ENCODE assay signal across 21 cellular contexts in the genomic region with DNA sequence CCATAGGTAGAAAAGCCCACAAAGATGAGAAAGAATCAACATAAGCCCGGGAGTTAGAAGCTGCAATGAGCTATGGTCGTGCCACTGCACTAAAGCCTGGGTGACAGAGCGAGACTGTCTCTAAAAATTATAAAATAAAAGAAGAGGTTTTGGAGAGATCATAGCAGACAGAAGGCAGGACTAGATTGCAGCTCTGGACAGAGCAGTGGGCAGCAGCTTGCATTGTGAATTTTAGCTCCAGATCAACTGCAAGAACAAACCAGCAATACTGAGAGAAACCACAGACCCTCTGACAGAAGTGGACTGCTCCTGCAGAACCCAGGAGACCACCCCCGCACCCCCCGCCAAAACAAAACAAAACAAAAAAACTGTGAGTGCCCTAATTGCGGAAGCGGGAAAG. TPM values are rescaled to one million over a fixed set of nuclear protein-coding genes. Genes with fewer than 3 reads are reported as not detected.
"Had no signal": no experiment of that assay in that cellular context is flagged by ENCODE, and none has a peak within 500 bp of the region (broad histone marks: within the 10 kb centered on the region; RNA-seq: fewer than 3 reads in every experiment).

No MANE protein-coding gene starts in this region.

- H3K9me3 Mint-ChIP-seq: activated CD4-positive, alpha-beta memory T cell treated with anti-CD3 and anti-CD28 coated beads, Interleukin-2, amount 10 ng/mL, durations not matched to agents 7 days and 5 days; activated naive CD8-positive, alpha-beta T cell treated with anti-CD3 and anti-CD28 coated beads for 36 hours; activated T-helper 17 cell treated with anti-CD3 and anti-CD28 coated beads, Interleukin-2, amount 50 U/mL, for 72 hours; natural killer cell treated with Interleukin-12 subunit alpha and Interleukin-12 subunit beta and Interleukin-15 and Interleukin-18, amount 100 ng/mL, for 72 hours had no signal

- H3K36me3 Mint-ChIP-seq: activated CD8-positive, alpha-beta memory T cell treated with anti-CD3 and anti-CD28 coated beads, Interleukin-2, amount 10 ng/mL, durations not matched to agents 7 days and 5 days; activated naive CD8-positive, alpha-beta T cell treated with anti-CD3 and anti-CD28 coated beads for 36 hours; natural killer cell treated with Interleukin-12 subunit alpha and Interleukin-12 subunit beta and Interleukin-15 and Interleukin-18, amount 100 ng/mL, for 72 hours had no signal

- H3K4me3 Mint-ChIP-seq: activated CD4-positive, alpha-beta memory T cell treated with anti-CD3 and anti-CD28 coated beads, Interleukin-2, amount 10 ng/mL, durations not matched to agents 7 days and 5 days; activated CD8-positive, alpha-beta memory T cell treated with anti-CD3 and anti-CD28 coated beads, Interleukin-2, amount 10 ng/mL, durations not matched to agents 7 days and 5 days; activated naive CD8-positive, alpha-beta T cell treated with anti-CD3 and anti-CD28 coated beads for 36 hours; activated T-helper 17 cell treated with anti-CD3 and anti-CD28 coated beads, Interleukin-2, amount 50 U/mL, for 72 hours; natural killer cell treated with Interleukin-12 subunit alpha and Interleukin-12 subunit beta and Interleukin-15 and Interleukin-18, amount 100 ng/mL, for 72 hours had no signal

- DNase-seq: activated CD4-positive, alpha-beta memory T cell treated with anti-CD3 and anti-CD28 coated beads, Interleukin-2, amount 10 ng/mL, durations not matched to agents 7 days and 5 days; activated CD4-positive, alpha-beta T cell treated with anti-CD3 and anti-CD28 coated beads for 48 hours; activated CD4-positive, CD25-positive, alpha-beta regulatory T cell; activated CD8-positive, alpha-beta memory T cell treated with anti-CD3 and anti-CD28 coated beads, Interleukin-2, amount 10 ng/mL, durations not matched to agents 7 days and 5 days; activated naive CD4-positive, alpha-beta T cell; activated naive CD8-positive, alpha-beta T cell treated with anti-CD3 and anti-CD28 coated beads for 36 hours; amniotic stem cell; effector CD4-positive, alpha-beta T cell; gastrocnemius medialis; head of caudate nucleus; lower lobe of right lung; occipital lobe; psoas muscle; right cardiac atrium; stimulated activated CD4-positive, alpha-beta T cell treated with anti-CD3 and anti-CD28 coated beads, Interleukin-2, amount 100 ng/mL, for 24 hours; stimulated activated naive CD4-positive, alpha-beta T cell treated with Interleukin-2 at 50 U/mL for 16 hours; substantia nigra had no signal

- H3K4me3 ChIP-seq: gastrocnemius medialis, lower lobe of right lung, psoas muscle, tibial nerve had no signal

- H3K9me3 ChIP-seq: gastrocnemius medialis, lower lobe of right lung, psoas muscle, tibial nerve had no signal

- H3K27ac Mint-ChIP-seq: activated CD4-positive, alpha-beta memory T cell treated with anti-CD3 and anti-CD28 coated beads, Interleukin-2, amount 10 ng/mL, durations not matched to agents 7 days and 5 days; activated CD8-positive, alpha-beta memory T cell treated with anti-CD3 and anti-CD28 coated beads, Interleukin-2, amount 10 ng/mL, durations not matched to agents 7 days and 5 days; activated naive CD8-positive, alpha-beta T cell treated with anti-CD3 and anti-CD28 coated beads for 36 hours; activated T-helper 17 cell treated with anti-CD3 and anti-CD28 coated beads, Interleukin-2, amount 50 U/mL, for 72 hours; natural killer cell treated with Interleukin-12 subunit alpha and Interleukin-12 subunit beta and Interleukin-15 and Interleukin-18, amount 100 ng/mL, for 72 hours had no signal

- H3K27ac ChIP-seq: gastrocnemius medialis, lower lobe of right lung, psoas muscle, tibial nerve had no signal

- ATAC-seq: activated CD8-positive, alpha-beta memory T cell treated with anti-CD3 and anti-CD28 coated beads, Interleukin-2, amount 10 ng/mL, durations not matched to agents 7 days and 5 days; activated T-helper 17 cell treated with anti-CD3 and anti-CD28 coated beads, Interleukin-2, amount 50 U/mL, for 72 hours; esophagus mucosa; gastrocnemius medialis; lower lobe of right lung; natural killer cell treated with Interleukin-12 subunit alpha and Interleukin-12 subunit beta and Interleukin-15 and Interleukin-18, amount 100 ng/mL, for 72 hours; psoas muscle; right cardiac atrium had no signal

- H3K36me3 ChIP-seq: gastrocnemius medialis, lower lobe of right lung, tibial nerve had no signal

- H3K4me1 ChIP-seq: gastrocnemius medialis, lower lobe of right lung, psoas muscle, tibial nerve had no signal

- H3K27me3 ChIP-seq: gastrocnemius medialis had no signal

- H3K4me1 Mint-ChIP-seq: activated CD8-positive, alpha-beta memory T cell treated with anti-CD3 and anti-CD28 coated beads, Interleukin-2, amount 10 ng/mL, durations not matched to agents 7 days and 5 days; activated T-helper 17 cell treated with anti-CD3 and anti-CD28 coated beads, Interleukin-2, amount 50 U/mL, for 72 hours had no signal

RNA-seq across cellular contexts. Expression of a gene that starts 30.6 kb away (rescaled TPM):
- total RNA-seq: activated CD4-positive, alpha-beta memory T cell treated with anti-CD3 and anti-CD28 coated beads, Interleukin-2, amount 10 ng/mL, durations not matched to agents 7 days and 5 days; activated CD8-positive, alpha-beta memory T cell treated with anti-CD3 and anti-CD28 coated beads, Interleukin-2, amount 10 ng/mL, durations not matched to agents 7 days and 5 days; activated T-helper 17 cell treated with anti-CD3 and anti-CD28 coated beads, Interleukin-2, amount 50 U/mL, for 72 hours; natural killer cell treated with Interleukin-12 subunit alpha and Interleukin-12 subunit beta and Interleukin-15 and Interleukin-18, amount 100 ng/mL, for 72 hours; right cardiac atrium had no signal
- polyA plus RNA-seq: right cardiac atrium had no signal
